ENCODE assay signal across 8 cellular contexts in the genomic region with DNA sequence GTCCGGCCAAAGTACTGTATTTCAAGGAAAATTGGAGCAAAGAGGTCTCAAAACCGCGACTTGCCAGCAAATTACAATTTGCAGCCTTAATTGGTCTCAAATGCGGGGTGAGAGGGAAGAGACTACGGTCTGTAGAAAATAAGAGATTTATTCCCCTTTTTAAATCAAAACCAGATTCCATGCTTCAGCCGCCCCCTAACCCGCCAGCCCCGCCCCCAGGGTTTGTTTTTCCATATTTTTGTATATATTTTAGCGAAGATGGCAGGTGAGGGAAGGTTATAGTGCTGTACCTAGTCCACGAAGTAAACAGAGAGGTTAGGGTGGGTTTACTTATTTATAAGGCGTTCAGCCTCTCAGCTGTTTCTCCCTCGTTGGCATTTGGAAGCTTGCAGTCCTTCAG. TPM values are rescaled to one million over a fixed set of nuclear protein-coding genes. Genes with fewer than 3 reads are reported as not detected.
DNase-seq lines count a peak whose midpoint lies in the region; ATAC-seq and TF ChIP-seq lines count a peak whose summit lies in the region.

No MANE protein-coding gene starts in this region.

- H3K4me1 Mint-ChIP-seq in CD14-positive monocyte (peaks cover 23% of the 10 kb centered on the region), nephron (peaks cover 18% of the 10 kb centered on the region)
- H3K4me1 Mint-ChIP-seq in dendritic cell treated with granulocyte-macrophage colony-stimulating factor and Interleukin-4, amounts not matched to agents 40 ng/mL and 50 ng/mL, for 4 days (ENCODE audit: low read depth): peaks cover 9% of the 10 kb centered on the region

- peak overlapping the region; percentile 78 to 98 (median 95) for H3K27ac Mint-ChIP-seq in CD14-positive monocyte
- H3K27ac Mint-ChIP-seq in dendritic cell treated with granulocyte-macrophage colony-stimulating factor and Interleukin-4, amounts not matched to agents 40 ng/mL and 50 ng/mL, for 4 days: peak overlapping the region; percentile 96
- H3K27ac Mint-ChIP-seq in nephron: peak overlapping the region; percentile 97 to 99 (median 97)

- TF ChIP-seq POLR2A in NB4 (IDR thresholded peaks at IDR 0.05; ENCODE audit: extremely low read depth, insufficient read length): no peak

- peaks cover 0 to 2% (median 0%) of the 10 kb centered on the region in 7 donors for H3K9me3 Mint-ChIP-seq in CD14-positive monocyte
- H3K9me3 Mint-ChIP-seq in dendritic cell treated with granulocyte-macrophage colony-stimulating factor and Interleukin-4, amounts not matched to agents 40 ng/mL and 50 ng/mL, for 4 days: no peaks in the 10 kb centered on the region
- H3K9me3 Mint-ChIP-seq in nephron: no peaks in the 10 kb centered on the region

- no peaks in the 10 kb centered on the region for H3K36me3 Mint-ChIP-seq in CD14-positive monocyte
- H3K36me3 Mint-ChIP-seq in dendritic cell treated with granulocyte-macrophage colony-stimulating factor and Interleukin-4, amounts not matched to agents 40 ng/mL and 50 ng/mL, for 4 days (ENCODE audit: low read depth): peaks cover 37% of the 10 kb centered on the region
- H3K36me3 Mint-ChIP-seq in nephron (ENCODE audit: low read depth): no peaks in the 10 kb centered on the region

- TF ChIP-seq CTCF in CD14-positive monocyte (IDR thresholded peaks at IDR 0.05): no peak
- TF ChIP-seq CTCF in NB4 (IDR thresholded peaks at IDR 0.05; ENCODE audit: low read depth, low read length): no peak
- TF ChIP-seq CTCF in nephron (IDR thresholded peaks at IDR 0.05; ENCODE audit: unreplicated experiment in 3 of 3): no peak

- H3K4me3 ChIP-seq in NB4 (ENCODE audit: low read depth, low read length): peak overlapping the region; percentile 78

- DNase-seq in CD14-positive monocyte (ENCODE audit: low spot score) (no peak), NB4 (ENCODE audit: low read depth) (peak; percentile 34), NCI-H1694 (lab: John Stamatoyannopoulos, UW) (no peak), NCI-H187 treated with DMSO at 0.1 percent for 48 hours (lab: John Stamatoyannopoulos, UW) (no peak), NCI-H446 (lab: John Stamatoyannopoulos, UW) (no peak)

- H3K27me3 Mint-ChIP-seq in CD14-positive monocyte (ENCODE audit: low read depth in 3 of 3) (peaks cover 1 to 3% (median 3%) of the 10 kb centered on the region in 3 donors), nephron (ENCODE audit: low read depth) (peaks cover 24% of the 10 kb centered on the region)
- no peaks in the 10 kb centered on the region for H3K27me3 Mint-ChIP-seq in dendritic cell treated with granulocyte-macrophage colony-stimulating factor and Interleukin-4, amounts not matched to agents 40 ng/mL and 50 ng/mL, for 4 days

- H3K4me3 Mint-ChIP-seq in CD14-positive monocyte: peak overlapping the region; percentile 94 to 97
- peak overlapping the region; percentile 94 for H3K4me3 Mint-ChIP-seq in dendritic cell treated with granulocyte-macrophage colony-stimulating factor and Interleukin-4, amounts not matched to agents 40 ng/mL and 50 ng/mL, for 4 days
- H3K4me3 Mint-ChIP-seq in nephron: peak overlapping the region; percentile 96 to 100 (median 99)

- no peak for ATAC-seq in GM19324 (IDR thresholded peaks at IDR 0.05; ENCODE audit: low FRiP score, unreplicated experiment)

- intact Hi-C loops in CD14-positive monocyte (cut with micrococcal nuclease): loop anchor here (10.0 kb wide), 2 partner anchors 831 to 1511 kb away; a partner anchor contains a TSS
- intact Hi-C loops in dendritic cell treated with granulocyte-macrophage colony-stimulating factor and Interleukin-4, amounts not matched to agents 40 ng/mL and 50 ng/mL, for 4 days (cut with micrococcal nuclease): no loop called here

RNA-seq across cellular contexts. Expression of a gene that starts 1.0 kb away (rescaled TPM):
- polyA plus RNA-seq in CD14-positive monocyte: 10 to 100 TPM; 11.0 to 11.8 TPM
